ENCODE assay signal across 14 cellular contexts in the genomic region with DNA sequence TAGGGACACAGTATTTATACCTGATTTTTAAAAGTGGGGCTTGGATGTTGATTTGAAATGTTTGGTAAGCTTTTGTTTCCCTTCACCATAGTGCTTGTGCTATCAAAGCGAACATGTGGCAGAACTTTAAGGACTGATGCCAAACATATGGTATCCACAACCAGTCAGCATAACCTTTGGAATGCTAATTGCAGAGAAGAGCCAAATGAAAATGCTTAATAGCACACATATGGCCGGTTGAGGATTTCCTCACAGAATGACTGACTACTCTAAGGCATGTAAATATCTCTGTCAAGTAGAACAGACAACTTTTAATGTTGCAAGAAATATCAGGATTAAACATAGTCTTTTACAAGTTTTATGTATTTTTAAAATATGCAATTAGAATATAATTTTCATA.
DNase-seq lines count a peak whose midpoint lies in the region; TF ChIP-seq lines count a peak whose summit lies in the region.
"Had no signal": no experiment of that assay in that cellular context is flagged by ENCODE, and none has a peak within 500 bp of the region (broad histone marks: within the 10 kb centered on the region; RNA-seq: fewer than 3 reads in every experiment).

No MANE protein-coding gene starts in this region.

- TF ChIP-seq CTCF in nephron (IDR thresholded peaks at IDR 0.05; ENCODE audit: unreplicated experiment in 3 of 3): no peak

- H3K4me1 Mint-ChIP-seq in nephron: peaks cover 33% of the 10 kb centered on the region
- H3K4me1 Mint-ChIP-seq: CD14-positive monocyte had no signal

- H3K36me3 Mint-ChIP-seq in nephron (ENCODE audit: low read depth): no peaks in the 10 kb centered on the region
- H3K36me3 Mint-ChIP-seq: activated CD4-positive, alpha-beta memory T cell treated with anti-CD3 and anti-CD28 coated beads for 36 hours; brain; CD14-positive monocyte had no signal

- H3K9me3 Mint-ChIP-seq in nephron: peaks cover 5% of the 10 kb centered on the region
- H3K9me3 Mint-ChIP-seq: activated CD4-positive, alpha-beta memory T cell treated with anti-CD3 and anti-CD28 coated beads for 36 hours; brain had no signal

- peak overlapping the region; percentile 65 to 76 (median 73) for H3K27ac Mint-ChIP-seq in nephron
- H3K27ac Mint-ChIP-seq: activated CD4-positive, alpha-beta memory T cell treated with anti-CD3 and anti-CD28 coated beads for 36 hours; CD14-positive monocyte had no signal

- CTCF ChIA-PET in HEK293T (lab: Yijun Ruan, JAX): no interaction called here

- POLR2A ChIA-PET in HEK293T (lab: Yijun Ruan, JAX): no interaction called here

- H3K27me3 Mint-ChIP-seq in nephron (ENCODE audit: low read depth): no peaks in the 10 kb centered on the region
- H3K27me3 Mint-ChIP-seq: activated CD4-positive, alpha-beta memory T cell treated with anti-CD3 and anti-CD28 coated beads for 36 hours; brain had no signal

- DNase-seq in Ammon's horn (ENCODE audit: low spot score) (peak; percentile 45), LHCN-M2 (ENCODE audit: low read depth) (peak; percentile 74), dermis blood vessel endothelial cell (peak; percentile 17), RPMI8226 (no peak), NCI-H2196 (lab: John Stamatoyannopoulos, UW; ENCODE audit: unreplicated experiment) (no peak), HEK293T (ENCODE audit: extremely low spot score) (no peak), NCI-H187 treated with DMSO at 0.1 percent for 48 hours (lab: John Stamatoyannopoulos, UW) (no peak)
- DNase-seq: activated CD4-positive, alpha-beta memory T cell treated with anti-CD3 and anti-CD28 coated beads for 36 hours; DMS79 treated with DMSO at 0.1 percent for 48 hours; kidney; psoas muscle had no signal

- H3K4me3 Mint-ChIP-seq in nephron: no peak overlapping the region
- H3K4me3 Mint-ChIP-seq: activated CD4-positive, alpha-beta memory T cell treated with anti-CD3 and anti-CD28 coated beads for 36 hours; brain; CD14-positive monocyte had no signal

TF ChIP-seq in HEK293T, 16 proteins besides CTCF, POLR2A, EP300 and RAD21:
- TF ChIP-seq ARNT (IDR thresholded peaks at IDR 0.05) (no peak), NFRKB (IDR thresholded peaks at IDR 0.05) (no peak), ELF4 (IDR thresholded peaks at IDR 0.05) (no peak), FOXA1 (IDR thresholded peaks at IDR 0.05) (no peak), SUZ12 (IDR thresholded peaks at IDR 0.05) (no peak), ZNF384 (IDR thresholded peaks at IDR 0.05) (no peak), TARDBP (IDR thresholded peaks at IDR 0.05) (no peak), BHLHE40 (IDR thresholded peaks at IDR 0.05; ENCODE audit: borderline replicate concordance) (no peak), LEF1 (IDR thresholded peaks at IDR 0.05; ENCODE audit: borderline replicate concordance) (no peak), HDGF (IDR thresholded peaks at IDR 0.05; ENCODE audit: borderline replicate concordance) (no peak)

Comparison
In these comparisons a context has a peak if more than half of its experiments do, and no peak if none do; other contexts are left out.
1. DNase-seq: peak in Ammon's horn (single experiment), LHCN-M2 (single experiment) and dermis blood vessel endothelial cell (single experiment); none in RPMI8226 (single experiment), NCI-H2196 (single experiment), HEK293T (single experiment) and NCI-H187 treated with DMSO at 0.1 percent for 48 hours (single experiment).